19 cellular contexts compared by ENCODE assay signal in genomic region chr5:73652391-73652790, GRCh38. TPM values are rescaled to one million over a fixed set of nuclear protein-coding genes. Genes with fewer than 3 reads are reported as not detected.
DNase-seq lines count a peak whose midpoint lies in the region; ATAC-seq, FAIRE-seq and TF ChIP-seq lines count a peak whose summit lies in the region.
"Had no signal": no experiment of that assay in that cellular context is flagged by ENCODE, and none has a peak within 500 bp of the region (broad histone marks: within the 10 kb centered on the region; RNA-seq: fewer than 3 reads in every experiment).

No MANE protein-coding gene starts in this region.

- ATAC-seq in PC-3 (peak; percentile 43; the same call in 1 of the 2 replicates), pancreas (peak; percentile 27 to 63 (median 56)), HG02678 (IDR thresholded peaks at IDR 0.05; ENCODE audit: unreplicated experiment) (no peak)

- no peaks in the 10 kb centered on the region for H3K36me3 Mint-ChIP-seq in Caco-2 (ENCODE audit: insufficient read depth, unreplicated experiment)
- H3K36me3 Mint-ChIP-seq: CD14-positive monocyte, IgD-negative memory B cell had no signal

- no peak for FAIRE-seq in pancreas (lab: Jason Lieb, UNC)
- FAIRE-seq: G401.6, GM12891 had no signal

- H3F3A ChIP-seq in PC-3 (ENCODE audit: low read length, unreplicated experiment) = no peaks in the 10 kb centered on the region

- H4K20me1 ChIP-seq in PC-3 (ENCODE audit: low read length) = no peaks in the 10 kb centered on the region

- peaks cover 7% of the 10 kb centered on the region for H3K4me1 Mint-ChIP-seq in Caco-2 (ENCODE audit: low read depth, unreplicated experiment)
- H3K4me1 Mint-ChIP-seq: IgD-negative memory B cell had no signal

- H3K4me3 ChIP-seq in Caco-2 (ENCODE audit: low read depth, low read length) (no peak overlapping the region), PC-3 (ENCODE audit: low read length) (no peak overlapping the region), pancreas (no peak overlapping the region)

- H3K4me1 ChIP-seq in Caco-2 (no peaks in the 10 kb centered on the region), PC-3 (ENCODE audit: insufficient read depth, low read length) (peaks cover 27% of the 10 kb centered on the region), pancreas (peaks cover 21 to 31% (median 28%) of the 10 kb centered on the region in 3 donors)

- peaks cover 6% of the 10 kb centered on the region for H3K27me3 Mint-ChIP-seq in Caco-2 (ENCODE audit: insufficient read depth, unreplicated experiment)

- no peaks in the 10 kb centered on the region for H3K9me3 Mint-ChIP-seq in Caco-2 (ENCODE audit: unreplicated experiment)
- H3K9me3 Mint-ChIP-seq: IgD-negative memory B cell had no signal

- CTCF ChIA-PET in Caco-2 (lab: Charles Lee) (no interaction called here), PC-3 (lab: Charles Lee) (no interaction called here)

- H3K79me2 ChIP-seq in PC-3 (ENCODE audit: low read length) = peaks cover 74% of the 10 kb centered on the region

- H3K4me3 Mint-ChIP-seq in Caco-2 (ENCODE audit: unreplicated experiment) = no peak overlapping the region
- H3K4me3 Mint-ChIP-seq: CD14-positive monocyte, IgD-negative memory B cell had no signal

- BruUV-seq in Caco-2 (replicated peaks; lab: Mats Ljungman, UMichigan) = no TSS peak
- no TSS peak for BruUV-seq in PC-3 (replicated peaks; lab: Mats Ljungman, UMichigan)

- no peak overlapping the region for H3K9ac ChIP-seq in PC-3 (ENCODE audit: low read length)

- H3K27ac ChIP-seq in PC-3 (ENCODE audit: low read length) (peak overlapping the region; percentile 58), epithelial cell of prostate (peak overlapping the region; percentile 99), pancreas (peak overlapping the region in 1 of 4 donors; percentile 29)

- intact Hi-C loops in Caco-2 (cut with micrococcal nuclease; ENCODE audit: unreplicated experiment) (no loop called here), PC-3 (cut with micrococcal nuclease) (no loop called here), pancreas (cut with DNase I) (no loop called here), cardiac septum (cut with DNase I) (no loop called here)

- POLR2A ChIA-PET in Caco-2 (lab: Charles Lee) = no interaction called here
- POLR2A ChIA-PET in PC-3 (lab: Charles Lee; ENCODE audit: unreplicated experiment) = no interaction called here

- no peak for TF ChIP-seq CTCF in Caco-2 (IDR thresholded peaks at IDR 0.05; ENCODE audit: insufficient read depth in 1 of 2, low read depth in 1 of 2, low read length in 1 of 2, severe bottlenecking in 1 of 2, unreplicated experiment in 1 of 2)
- no peak for TF ChIP-seq CTCF in PC-3 (conservative IDR thresholded peaks at IDR 0.05; ENCODE audit: low read depth, low read length)
- TF ChIP-seq CTCF in pancreas (IDR thresholded peaks at IDR 0.05) = no peak

- no peak overlapping the region for H2AFZ ChIP-seq in PC-3 (ENCODE audit: low read length)

- peak overlapping the region; percentile 61 for H3K4me2 ChIP-seq in PC-3 (ENCODE audit: low read length)

- H3K27ac Mint-ChIP-seq in Caco-2 (ENCODE audit: unreplicated experiment) = peak overlapping the region; percentile 19
- H3K27ac Mint-ChIP-seq: CD14-positive monocyte, IgD-negative memory B cell had no signal

- H3K36me3 ChIP-seq in Caco-2 (ENCODE audit: control insufficient read depth, insufficient read depth, low read length) = no peaks in the 10 kb centered on the region
- no peaks in the 10 kb centered on the region for H3K36me3 ChIP-seq in PC-3 (ENCODE audit: low read depth, low read length)
- H3K36me3 ChIP-seq in pancreas = no peaks in the 10 kb centered on the region

- H3K27me3 ChIP-seq in Caco-2 (replicated peaks; ENCODE audit: control insufficient read depth, insufficient read depth, low read length) (no peaks in the 10 kb centered on the region), PC-3 (ENCODE audit: low read length) (no peaks in the 10 kb centered on the region), pancreas (no peaks in the 10 kb centered on the region)

- DNase-seq in Caco-2 (no peak), PC-3 (peak; percentile 70), epithelial cell of prostate (ENCODE audit: low read depth, low spot score) (no peak), pancreas (no peak), cardiac septum (ENCODE audit: low spot score) (no peak)
- DNase-seq in activated CD4-positive, alpha-beta T cell treated with anti-CD3 and anti-CD28 coated beads, Interleukin-2, amount 50 U/mL, for 48 hours = no peak
- DNase-seq: DMS79 treated with DMSO at 0.1 percent for 48 hours; H7; NCI-H146; NCI-H226; NCI-H526; NK-92 treated with Interleukin-12 subunit alpha and Interleukin-12 subunit beta, amount 100 ng/mL, for 24 hours; OCI-M1; Right ventricle myocardium superior had no signal

- H3K9me3 ChIP-seq in Caco-2 = no peaks in the 10 kb centered on the region
- H3K9me3 ChIP-seq in PC-3 (ENCODE audit: low read length) = no peaks in the 10 kb centered on the region
- no peaks in the 10 kb centered on the region for H3K9me3 ChIP-seq in pancreas

- WGBS in pancreas, 2 donors = 11 to 27% methylated on average over 2 of the region's 2 CpGs

- no peaks in the 10 kb centered on the region for H3K9me2 ChIP-seq in PC-3 (replicated peaks; ENCODE audit: low read length)

RNA-seq across cellular contexts. Expression of gene ARHGEF28, which starts 26.4 kb away (rescaled TPM):
- total RNA-seq in Caco-2 (2022) = 4.6 and 7.5 TPM in 2 replicates
- 24.2 and 25.7 TPM in 2 replicates for total RNA-seq in PC-3 (2014; rRNA removed)
- 10 to 100 TPM; 18.2 to 36.2 (median 27.9) TPM for total RNA-seq in pancreas
- 10 to 100 TPM; 14.9 to 20.3 TPM for polyA plus RNA-seq in pancreas
- 1.8 TPM for total RNA-seq in cardiac septum
- polyA plus RNA-seq: CD14-positive monocyte, IgD-negative memory B cell had no signal
